In genomic region chr17:32126746-32127145, GRCh38 we compare ENCODE assay signal across 8 cellular contexts. TPM values are rescaled to one million over a fixed set of nuclear protein-coding genes. Genes with fewer than 3 reads are reported as not detected.
DNase-seq lines count a peak whose midpoint lies in the region; ATAC-seq and TF ChIP-seq lines count a peak whose summit lies in the region.

No MANE protein-coding gene starts in this region.

- H3K27me3 ChIP-seq in lower lobe of right lung (ENCODE audit: low read depth) (no peaks in the 10 kb centered on the region), testis (no peaks in the 10 kb centered on the region)

- no peak for ATAC-seq in activated naive CD8-positive, alpha-beta T cell treated with anti-CD3 and anti-CD28 coated beads, Interleukin-2, amount 50 U/mL, for 24 hours
- ATAC-seq in lower lobe of right lung (no peak), GM21526 (IDR thresholded peaks at IDR 0.05; ENCODE audit: low FRiP score, unreplicated experiment) (no peak)

- H3K27ac Mint-ChIP-seq in activated CD4-positive, alpha-beta T cell treated with anti-CD3 and anti-CD28 coated beads, Interleukin-2, amount 10 ng/mL, durations not matched to agents 7 days and 5 days, result peak overlapping the region; percentile 96
- peak overlapping the region; percentile 99 for H3K27ac Mint-ChIP-seq in activated naive CD8-positive, alpha-beta T cell treated with anti-CD3 and anti-CD28 coated beads, Interleukin-2, amount 50 U/mL, for 24 hours

- DNase-seq in activated CD4-positive, alpha-beta T cell treated with anti-CD3 and anti-CD28 coated beads, Interleukin-2, amount 10 ng/mL, durations not matched to agents 7 days and 5 days, result no peak
- no peak for DNase-seq in activated CD4-positive, alpha-beta T cell treated with anti-CD3 and anti-CD28 coated beads for 4 hours
- DNase-seq in activated naive CD8-positive, alpha-beta T cell treated with anti-CD3 and anti-CD28 coated beads, Interleukin-2, amount 50 U/mL, for 24 hours, result no peak
- DNase-seq in lower lobe of right lung (no peak), testis (no peak), medulla oblongata (ENCODE audit: extremely low spot score) (no peak), Ammon's horn (ENCODE audit: low spot score) (no peak)

- WGBS in testis, 2 donors, result 88 to 89% methylated on average over 8 of the region's 8 CpGs

- peak overlapping the region; percentile 69 for H3K4me3 ChIP-seq in lower lobe of right lung
- no peak overlapping the region for H3K4me3 ChIP-seq in testis

- H3K4me3 Mint-ChIP-seq in activated CD4-positive, alpha-beta T cell treated with anti-CD3 and anti-CD28 coated beads, Interleukin-2, amount 10 ng/mL, durations not matched to agents 7 days and 5 days, result peak overlapping the region; percentile 86
- peak overlapping the region; percentile 99 for H3K4me3 Mint-ChIP-seq in activated naive CD8-positive, alpha-beta T cell treated with anti-CD3 and anti-CD28 coated beads, Interleukin-2, amount 50 U/mL, for 24 hours

- peaks cover 27% of the 10 kb centered on the region for H3K36me3 Mint-ChIP-seq in activated CD4-positive, alpha-beta T cell treated with anti-CD3 and anti-CD28 coated beads, Interleukin-2, amount 10 ng/mL, durations not matched to agents 7 days and 5 days (ENCODE audit: low read depth)
- H3K36me3 Mint-ChIP-seq in activated naive CD8-positive, alpha-beta T cell treated with anti-CD3 and anti-CD28 coated beads, Interleukin-2, amount 50 U/mL, for 24 hours (ENCODE audit: low read depth), result peaks cover 5% of the 10 kb centered on the region

- TF ChIP-seq POLR2A in testis (IDR thresholded peaks at IDR 0.05), result no peak

- CTCF ChIA-PET in activated CD4-positive, alpha-beta T cell treated with anti-CD3 and anti-CD28 coated beads, Interleukin-2, amount 10 ng/mL, durations not matched to agents 7 days and 5 days (lab: Charles Lee), result interaction anchor here (0.6 to 2.7 kb wide), 6 partner anchors 9 to 1121 kb away, joined by 3 to 12 read pairs (median 8); partner anchors contain the start of gene RHOT1

- peaks cover 15% of the 10 kb centered on the region for H3K4me1 ChIP-seq in lower lobe of right lung
- no peaks in the 10 kb centered on the region for H3K4me1 ChIP-seq in testis

- POLR2A ChIA-PET in activated CD4-positive, alpha-beta T cell treated with anti-CD3 and anti-CD28 coated beads, Interleukin-2, amount 10 ng/mL, durations not matched to agents 7 days and 5 days (lab: Charles Lee), result no interaction called here

- H3K9me3 Mint-ChIP-seq in activated CD4-positive, alpha-beta T cell treated with anti-CD3 and anti-CD28 coated beads, Interleukin-2, amount 10 ng/mL, durations not matched to agents 7 days and 5 days, result no peaks in the 10 kb centered on the region
- H3K9me3 Mint-ChIP-seq in activated naive CD8-positive, alpha-beta T cell treated with anti-CD3 and anti-CD28 coated beads, Interleukin-2, amount 50 U/mL, for 24 hours, result no peaks in the 10 kb centered on the region

- H3K36me3 ChIP-seq in lower lobe of right lung (no peaks in the 10 kb centered on the region), testis (ENCODE audit: low read depth, missing control alignments) (no peaks in the 10 kb centered on the region)

- intact Hi-C loops in lower lobe of right lung (cut with DNase I) (no loop called here), testis (cut with DNase I; ENCODE audit: low total_unique reads) (no loop called here)

- TF ChIP-seq CTCF in lower lobe of right lung (IDR thresholded peaks at IDR 0.05) (no peak), testis (IDR thresholded peaks at IDR 0.05) (no peak)

- H3K27ac ChIP-seq in lower lobe of right lung (peak overlapping the region; percentile 90), testis (peak overlapping the region; percentile 84 to 85)

- H3K9me3 ChIP-seq in lower lobe of right lung (no peaks in the 10 kb centered on the region), testis (no peaks in the 10 kb centered on the region)

- peaks cover 2% of the 10 kb centered on the region for H3K27me3 Mint-ChIP-seq in activated CD4-positive, alpha-beta T cell treated with anti-CD3 and anti-CD28 coated beads, Interleukin-2, amount 10 ng/mL, durations not matched to agents 7 days and 5 days
- H3K27me3 Mint-ChIP-seq in activated naive CD8-positive, alpha-beta T cell treated with anti-CD3 and anti-CD28 coated beads, Interleukin-2, amount 50 U/mL, for 24 hours, result no peaks in the 10 kb centered on the region

- peaks cover 39% of the 10 kb centered on the region for H3K4me1 Mint-ChIP-seq in activated CD4-positive, alpha-beta T cell treated with anti-CD3 and anti-CD28 coated beads, Interleukin-2, amount 10 ng/mL, durations not matched to agents 7 days and 5 days
- peaks cover 15% of the 10 kb centered on the region for H3K4me1 Mint-ChIP-seq in activated naive CD8-positive, alpha-beta T cell treated with anti-CD3 and anti-CD28 coated beads, Interleukin-2, amount 50 U/mL, for 24 hours

RNA-seq across cellular contexts. Expression of gene RHOT1, which starts 15.6 kb away (rescaled TPM):
- 10 to 100 TPM; 26.4 to 33.6 TPM for total RNA-seq in activated CD4-positive, alpha-beta T cell treated with anti-CD3 and anti-CD28 coated beads, Interleukin-2, amount 10 ng/mL, durations not matched to agents 7 days and 5 days
- 48.6 TPM for total RNA-seq in lower lobe of right lung
- total RNA-seq in testis, result 10 to 100 TPM; 51.3 to 60.6 TPM
- polyA plus RNA-seq in testis (ENCODE audit: insufficient read depth, low read depth, low replicate concordance), result 42.6 TPM
